8 cellular contexts compared by ENCODE assay signal in genomic region chr19:33905473-33905936, GRCh38.
DNase-seq lines count a peak whose midpoint lies in the region; ATAC-seq, FAIRE-seq and TF ChIP-seq lines count a peak whose summit lies in the region.

No MANE protein-coding gene starts in this region.

- TF ChIP-seq RAD21 in H1 (IDR thresholded peaks at IDR 0.05 in 1 of 2, conservative IDR thresholded peaks at IDR 0.05 in 1 of 2; ENCODE audit: low read depth in 2 of 2, low read length in 2 of 2): no peak

- DNase-seq in activated T-cell treated with anti-CD3 and anti-CD28 coated beads, Interleukin-2, amount 50 U/mL, for 4 hours: no peak
- DNase-seq in activated T-cell treated with anti-CD3 and anti-CD28 coated beads, Interleukin-2, amount 50 U/mL, for 48 hours: no peak
- DNase-seq in H1 (ENCODE audit: low read depth in 1 of 2, low spot score in 2 of 2) (no peak), mesendoderm (peak; percentile 84), NCI-H2081 treated with DMSO at 0.1 percent for 48 hours (lab: John Stamatoyannopoulos, UW) (no peak)
- DNase-seq in stimulated activated naive CD4-positive, alpha-beta T cell treated with Interleukin-2 at 50 U/mL for 16 hours (lab: John Stamatoyannopoulos, UW): no peak

- peak overlapping the region; percentile 38 to 64 (median 46) for H3K4me3 ChIP-seq in H1 (ENCODE audit: extremely low read depth in 1 of 4, insufficient read depth in 2 of 4, low read depth in 3 of 4, low read length in 4 of 4)
- H3K4me3 ChIP-seq in mesendoderm (ENCODE audit: low read length): peak overlapping the region; percentile 3
- H3K4me3 ChIP-seq in urinary bladder (ENCODE audit: low read depth, low read length): peak overlapping the region; percentile 56

- no peak overlapping the region for H3K14ac ChIP-seq in H1 (ENCODE audit: insufficient read length)

- FAIRE-seq in H1 (lab: Jason Lieb, UNC): no peak

- H3K4me2 ChIP-seq in H1 (ENCODE audit: insufficient read depth in 1 of 2, low read depth in 2 of 2, low read length in 2 of 2) (peak overlapping the region; percentile 81 to 91), mesendoderm (ENCODE audit: low read length) (peak overlapping the region; percentile 1)

- peak overlapping the region; percentile 10 for H2BK120ac ChIP-seq in H1 (replicated peaks; ENCODE audit: low read depth, low read length)
- H2BK120ac ChIP-seq in mesendoderm (ENCODE audit: low read depth, low read length): peak overlapping the region; percentile 14

- H3K4me1 Mint-ChIP-seq in activated T-cell treated with anti-CD3 and anti-CD28 coated beads, Interleukin-2, amount 50 U/mL, for 4 hours (ENCODE audit: low read depth): peaks cover 6% of the 10 kb centered on the region

- H3K4ac ChIP-seq in H1 (replicated peaks; ENCODE audit: insufficient read length, low read depth, low read length) (peak overlapping the region; percentile 80), mesendoderm (ENCODE audit: low read depth, low read length) (peak overlapping the region; percentile 83)

- H3K79me2 ChIP-seq in H1 (ENCODE audit: control insufficient read depth in 1 of 2, insufficient read depth in 2 of 2, low read length in 2 of 2) (no peaks in the 10 kb centered on the region), mesendoderm (ENCODE audit: control insufficient read depth, insufficient read depth, low read length) (no peaks in the 10 kb centered on the region)

- H3K23me2 ChIP-seq in H1 (ENCODE audit: low read depth, low read length): peaks cover 15% of the 10 kb centered on the region; the same call in 1 of the 2 replicates

- H4K91ac ChIP-seq in H1 (replicated peaks; ENCODE audit: insufficient read length, low read length): peak overlapping the region; percentile 82

- H3K23ac ChIP-seq in H1 (ENCODE audit: insufficient read length) (no peak overlapping the region), mesendoderm (ENCODE audit: low read length) (no peak overlapping the region)

- POLR2A ChIA-PET in H1 (lab: Charles Lee; ENCODE audit: partially characterized antibody): interaction anchor here (1.1 to 2.9 kb wide), 10 partner anchors 10 to 267 kb away, joined by 3 to 35 read pairs (median 4); partner anchors contain the start of genes KCTD15 and LSM14A

- no peaks in the 10 kb centered on the region for H3K36me3 ChIP-seq in H1 (ENCODE audit: control insufficient read depth in 2 of 4, insufficient read depth in 4 of 4, low read length in 3 of 4)
- H3K36me3 ChIP-seq in mesendoderm (ENCODE audit: control insufficient read depth, insufficient read depth, low read length): no peaks in the 10 kb centered on the region
- H3K36me3 ChIP-seq in urinary bladder (ENCODE audit: insufficient read depth): no peaks in the 10 kb centered on the region

- 0 out of 2 replicates have a peak overlapping the region, but pooled peaks have one; percentile 2 for H2BK12ac ChIP-seq in H1 (ENCODE audit: low read depth, low read length)

- H2AK5ac ChIP-seq in H1 (ENCODE audit: low read depth, low read length): no peak overlapping the region
- H2AK5ac ChIP-seq in mesendoderm (ENCODE audit: low read length): no peak overlapping the region

- H3K27ac ChIP-seq in H1 (ENCODE audit: low read depth, low read length) (no peak overlapping the region; the same call in 1 of the 2 replicates), mesendoderm (ENCODE audit: low read depth, low read length) (peak overlapping the region; percentile 76), urinary bladder (ENCODE audit: low read depth) (peak overlapping the region; percentile 11)

- H3K27me3 ChIP-seq in H1 (replicated peaks in 1 of 4; ENCODE audit: control insufficient read depth in 3 of 4, extremely low read depth in 1 of 4, insufficient read depth in 3 of 4, low read length in 3 of 4) (no peaks in the 10 kb centered on the region; a peak in 2 of 7 replicates), mesendoderm (ENCODE audit: insufficient read depth, low read length, poor library complexity) (no peaks in the 10 kb centered on the region)

- peak overlapping the region; percentile 58 for H3K4me3 Mint-ChIP-seq in activated T-cell treated with anti-CD3 and anti-CD28 coated beads, Interleukin-2, amount 50 U/mL, for 4 hours

- WGBS in H1 (ENCODE audit: extremely low coverage in 1 of 2, insufficient coverage in 1 of 2, insufficient read length in 1 of 2, insufficient replicate concordance in 2 of 2, low coverage in 1 of 2, low lambda C conversion rate in 2 of 2, missing lambda C conversion rate in 1 of 2), 2 experiments: 2% methylated on average over 25 of the region's 26 CpGs; no CpG with 5 or more reads in 1 of the 2 experiments
- WGBS in mesendoderm (ENCODE audit: extremely low coverage, insufficient coverage, low lambda C conversion rate): no CpG with 5 or more reads among the region's 26 CpGs
- 8% methylated on average over 26 of the region's 26 CpGs for WGBS in urinary bladder

- H2BK15ac ChIP-seq in H1 (ENCODE audit: low read length) (peak overlapping the region; percentile 61; the same call in 1 of the 2 replicates), mesendoderm (replicated peaks; ENCODE audit: low read depth) (no peak overlapping the region)

- TF ChIP-seq EP300 in H1 (IDR thresholded peaks at IDR 0.05; ENCODE audit: borderline replicate concordance in 1 of 2, low read depth in 2 of 2, low read length in 2 of 2): no peak

- H3K9me3 Mint-ChIP-seq in activated T-cell treated with anti-CD3 and anti-CD28 coated beads, Interleukin-2, amount 50 U/mL, for 4 hours: no peaks in the 10 kb centered on the region

- no peaks in the 10 kb centered on the region; the same call in 1 of the 2 replicates for H3K79me1 ChIP-seq in H1 (ENCODE audit: low read depth, low read length)
- H3K79me1 ChIP-seq in mesendoderm (ENCODE audit: low read length): peaks cover 3% of the 10 kb centered on the region

- H3K9me3 ChIP-seq in H1 (ENCODE audit: insufficient read depth in 2 of 2, low read depth in 1 of 2, low read length in 1 of 2): no peaks in the 10 kb centered on the region; a peak in 1 of 4 replicates

- ATAC-seq in activated T-cell treated with anti-CD3 and anti-CD28 coated beads, Interleukin-2, amount 50 U/mL, for 4 hours: no peak
- no peak for ATAC-seq in GM21367 (IDR thresholded peaks at IDR 0.05; ENCODE audit: unreplicated experiment)

- peak overlapping the region; percentile 78; the same call in 1 of the 2 replicates for H2BK5ac ChIP-seq in H1 (ENCODE audit: low read depth, low read length)
- peak overlapping the region; percentile 0 for H2BK5ac ChIP-seq in mesendoderm (ENCODE audit: low read length)

- no peak for TF ChIP-seq CTCF in H1 (IDR thresholded peaks at IDR 0.05; ENCODE audit: control extremely low read depth in 1 of 3, insufficient read depth in 1 of 3, low read depth in 1 of 3, low read length in 3 of 3)

- H3K18ac ChIP-seq in H1 (ENCODE audit: extremely low read depth, low read length) (peak overlapping the region; percentile 93), mesendoderm (ENCODE audit: low read length) (peak overlapping the region; percentile 96)

- H2AFZ ChIP-seq in H1 (ENCODE audit: low read length): peak overlapping the region; percentile 34; the same call in 1 of the 2 replicates

- peaks cover 62% of the 10 kb centered on the region for H3K27me3 Mint-ChIP-seq in activated T-cell treated with anti-CD3 and anti-CD28 coated beads, Interleukin-2, amount 50 U/mL, for 4 hours (ENCODE audit: low read depth)

- peak overlapping the region; percentile 0 to 50 (median 39); a peak in 4 of 7 replicates for H3K9ac ChIP-seq in H1 (replicated peaks in 1 of 4; ENCODE audit: extremely low read depth in 1 of 4, low read depth in 3 of 4, low read length in 3 of 4)
- H3K9ac ChIP-seq in mesendoderm (ENCODE audit: low read length): peak overlapping the region; percentile 48

- H3K36me3 Mint-ChIP-seq in activated T-cell treated with anti-CD3 and anti-CD28 coated beads, Interleukin-2, amount 50 U/mL, for 4 hours (ENCODE audit: insufficient read depth): no peaks in the 10 kb centered on the region

- CTCF ChIA-PET in H1 (lab: Charles Lee; ENCODE audit: partially characterized antibody): interaction anchor here (0.6 to 1.1 kb wide), 4 partner anchors 20 to 190 kb away, joined by 3 read pairs; no protein-coding TSS in a partner anchor

- H2BK20ac ChIP-seq in H1 (ENCODE audit: low read length): no peak overlapping the region

- H3K4me1 ChIP-seq in H1 (replicated peaks in 1 of 4; ENCODE audit: control insufficient read depth in 3 of 4, insufficient read depth in 4 of 4, low read length in 3 of 4) (peaks cover 5 to 10% (median 6%) of the 10 kb centered on the region in 4 experiments; a peak in 6 of 7 replicates), mesendoderm (ENCODE audit: control insufficient read depth, low read depth, low read length) (peaks cover 6% of the 10 kb centered on the region), urinary bladder (ENCODE audit: insufficient read depth) (no peaks in the 10 kb centered on the region)

- H4K5ac ChIP-seq in H1 (ENCODE audit: insufficient read length, low read depth, low read length) (peak overlapping the region; percentile 28), mesendoderm (ENCODE audit: low read length) (no peak overlapping the region)

- H4K8ac ChIP-seq in H1 (ENCODE audit: extremely low read depth, insufficient read depth, low read length): peak overlapping the region; percentile 86
- H4K8ac ChIP-seq in mesendoderm (ENCODE audit: low read depth, low read length): peak overlapping the region; percentile 69

- TF ChIP-seq POLR2A in H1 (IDR thresholded peaks at IDR 0.05; ENCODE audit: control extremely low read depth in 1 of 2, low read depth in 2 of 2, low read length in 2 of 2): no peak

- H3K56ac ChIP-seq in H1 (replicated peaks; ENCODE audit: insufficient read length, low read depth, low read length): peak overlapping the region; percentile 74
- peak overlapping the region; percentile 67 for H3K56ac ChIP-seq in mesendoderm (ENCODE audit: low read length)

- no peaks in the 10 kb centered on the region for H4K20me1 ChIP-seq in H1 (replicated peaks in 1 of 2; ENCODE audit: control insufficient read depth in 1 of 2, insufficient read depth in 2 of 2, low read length in 2 of 2)

TF ChIP-seq in H1, 55 proteins besides CTCF, POLR2A, EP300 and RAD21:
- no peak for TF ChIP-seq CHD1 (IDR thresholded peaks at IDR 0.05; ENCODE audit: low read depth, low read length)
- no peak for TF ChIP-seq E2F6 (IDR thresholded peaks at IDR 0.05)
- no peak for TF ChIP-seq JUND (IDR thresholded peaks at IDR 0.05; ENCODE audit: low read length)
- no peak for TF ChIP-seq CEBPB (IDR thresholded peaks at IDR 0.05; ENCODE audit: low read depth, low read length)
- TF ChIP-seq SUZ12 (IDR thresholded peaks at IDR 0.05; ENCODE audit: low read length): no peak
- TF ChIP-seq RBBP5 (IDR thresholded peaks at IDR 0.05; ENCODE audit: borderline replicate concordance, low read depth, low read length): peak; percentile 61

Comparison
In these comparisons a context has a peak if more than half of its experiments do, and no peak if none do; other contexts are left out.
1. H3K4me3 ChIP-seq: peak in every context shown above with its lines; median percentile 56 in urinary bladder; 46 in H1; 3 in mesendoderm.